In the genomic region with DNA sequence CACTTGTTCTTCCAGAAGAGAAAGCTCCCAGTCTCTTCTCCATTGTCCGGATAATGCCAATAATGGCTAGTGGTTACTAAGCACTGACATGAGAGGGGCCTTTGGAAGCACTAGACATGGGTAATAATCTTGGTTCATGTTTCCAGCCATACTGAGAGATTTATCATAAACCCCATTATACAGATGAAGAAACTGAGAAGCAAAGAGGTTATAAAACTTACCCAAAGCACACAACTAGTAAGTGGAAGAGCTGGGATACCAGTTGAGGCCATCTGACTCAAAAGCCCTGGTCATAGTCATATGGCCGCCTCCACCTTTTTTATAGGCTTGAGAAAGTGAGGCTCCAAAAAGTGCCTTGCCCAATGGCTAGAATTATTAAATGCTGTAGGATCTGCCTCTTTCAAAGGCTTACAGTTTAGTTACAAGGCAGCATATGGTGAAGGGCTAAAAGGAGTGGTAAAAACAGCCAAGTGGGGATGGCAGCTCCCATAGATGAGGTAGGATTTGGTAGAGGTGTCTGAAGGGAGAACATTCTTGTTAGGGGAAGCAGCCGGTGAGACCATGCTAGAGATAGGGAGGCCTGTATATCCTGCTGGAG, we compare ENCODE assay signal across 8 cellular contexts. TPM values are rescaled to one million over a fixed set of nuclear protein-coding genes. Genes with fewer than 3 reads are reported as not detected.
DNase-seq lines count a peak whose midpoint lies in the region; ATAC-seq, FAIRE-seq and TF ChIP-seq lines count a peak whose summit lies in the region.

No MANE protein-coding gene starts in this region.

- in situ Hi-C loops in K562 (cut with MboI), result loop anchor here (10.0 to 25.0 kb wide), 3 partner anchors 78 to 1171 kb away; no protein-coding TSS in a partner anchor

- no peaks in the 10 kb centered on the region for H3K9me1 ChIP-seq in K562 (ENCODE audit: control insufficient read depth, insufficient read depth, low read length)

- no peaks in the 10 kb centered on the region for H3K79me2 ChIP-seq in K562 (ENCODE audit: control insufficient read depth, insufficient read depth, low read length)

- no peaks in the 10 kb centered on the region for H3K9me3 ChIP-seq in K562 (replicated peaks; ENCODE audit: control insufficient read depth, insufficient read depth, low read depth, low read length)
- H3K9me3 ChIP-seq in right lobe of liver, result no peaks in the 10 kb centered on the region
- H3K9me3 ChIP-seq in subcutaneous abdominal adipose tissue (ENCODE audit: control insufficient read depth in 5 of 5, low read length in 5 of 5), result no peaks in the 10 kb centered on the region
- no peaks in the 10 kb centered on the region for H3K9me3 ChIP-seq in thyroid gland

- H3K36me3 Mint-ChIP-seq in T-helper 2 cell treated with Interferon-gamma antibody and Interleukin-4, amounts not matched to agents 5 μg/mL and 100 μg/mL, for 36 hours (ENCODE audit: low read depth), result no peaks in the 10 kb centered on the region

- peak overlapping the region; percentile 69 for H3K27ac Mint-ChIP-seq in T-helper 2 cell treated with Interferon-gamma antibody and Interleukin-4, amounts not matched to agents 5 μg/mL and 100 μg/mL, for 36 hours

- H3K9ac ChIP-seq in K562 (ENCODE audit: insufficient read depth in 1 of 2, low read depth in 2 of 2, low read length in 2 of 2) (no peak overlapping the region), subcutaneous abdominal adipose tissue (ENCODE audit: low read length in 5 of 5) (peak overlapping the region; percentile 38 to 91 (median 77))

- no peak for ATAC-seq in K562
- ATAC-seq in right lobe of liver, result no peak

- no peak for TF ChIP-seq EP300 in K562 (IDR thresholded peaks at IDR 0.05; ENCODE audit: low read length)

- no peaks in the 10 kb centered on the region for H4K20me1 ChIP-seq in K562 (replicated peaks; ENCODE audit: control insufficient read depth, insufficient read depth, low read length)

- no peak for FAIRE-seq in K562 (lab: Jason Lieb, UNC)

- H3K27me3 Mint-ChIP-seq in T-helper 2 cell treated with Interferon-gamma antibody and Interleukin-4, amounts not matched to agents 5 μg/mL and 100 μg/mL, for 36 hours (ENCODE audit: low read depth), result no peaks in the 10 kb centered on the region

- peaks cover 36% of the 10 kb centered on the region for H3K4me1 Mint-ChIP-seq in T-helper 2 cell treated with Interferon-gamma antibody and Interleukin-4, amounts not matched to agents 5 μg/mL and 100 μg/mL, for 36 hours (ENCODE audit: low read depth)

- 89% methylated on average over 3 of the region's 3 CpGs for WGBS in K562 (ENCODE audit: insufficient coverage, low coverage, missing lambda C conversion rate)
- 83% methylated on average over 3 of the region's 3 CpGs for WGBS in right lobe of liver (ENCODE audit: insufficient coverage, low coverage, low lambda C conversion rate, missing lambda C conversion rate)
- 93% methylated on average over 3 of the region's 3 CpGs for WGBS in thyroid gland, 2 donors

- peaks cover 11% of the 10 kb centered on the region in 2 experiments; a peak in 4 of 5 replicates for H3K4me1 ChIP-seq in K562 (replicated peaks in 1 of 2; ENCODE audit: control insufficient read depth in 2 of 2, insufficient read depth in 2 of 2, low read length in 2 of 2)
- peaks cover 0 to 3% (median 0%) of the 10 kb centered on the region in 4 donors for H3K4me1 ChIP-seq in right lobe of liver
- H3K4me1 ChIP-seq in subcutaneous abdominal adipose tissue (ENCODE audit: control insufficient read depth in 5 of 5, insufficient read depth in 5 of 5, low read length in 5 of 5), result peaks cover 0 to 27% (median 20%) of the 10 kb centered on the region in 5 donors
- H3K4me1 ChIP-seq in thyroid gland, result peaks cover 4 to 32% of the 10 kb centered on the region in 2 donors

- H3K4me3 Mint-ChIP-seq in T-helper 2 cell treated with Interferon-gamma antibody and Interleukin-4, amounts not matched to agents 5 μg/mL and 100 μg/mL, for 36 hours, result peak overlapping the region; percentile 80

- H3K9me3 Mint-ChIP-seq in T-helper 2 cell treated with Interferon-gamma antibody and Interleukin-4, amounts not matched to agents 5 μg/mL and 100 μg/mL, for 36 hours, result no peaks in the 10 kb centered on the region

- peak overlapping the region; percentile 0; the same call in 1 of the 2 replicates for H3K4me2 ChIP-seq in K562 (ENCODE audit: insufficient read depth, low read length)

- H2AFZ ChIP-seq in K562 (ENCODE audit: low read depth, low read length), result peak overlapping the region; percentile 92; the same call in 1 of the 2 replicates

- no peak for DNase-seq in T-helper 2 cell treated with Interferon-gamma antibody and Interleukin-4, amounts not matched to agents 5 μg/mL and 100 μg/mL, for 36 hours (ENCODE audit: low spot score)
- DNase-seq in T-helper 2 cell (no peak), K562 (ENCODE audit: extremely low read depth in 1 of 4, low spot score in 3 of 4) (no peak), right lobe of liver (no peak), thyroid gland (no peak), inferior parietal cortex (ENCODE audit: extremely low spot score) (no peak), NCI-H510A treated with DMSO at 0.1 percent for 48 hours (lab: John Stamatoyannopoulos, UW) (no peak)

- TF ChIP-seq CTCF in K562 (IDR thresholded peaks at IDR 0.05 in 2 of 3, conservative IDR thresholded peaks at IDR 0.05 in 1 of 3; ENCODE audit: insufficient read depth in 2 of 3, low read depth in 1 of 3, low read length in 3 of 3), result no peak
- TF ChIP-seq CTCF in right lobe of liver (IDR thresholded peaks at IDR 0.05), result no peak
- no peak for TF ChIP-seq CTCF in thyroid gland (IDR thresholded peaks at IDR 0.05)

- POLR2A ChIA-PET in K562 (lab: Yijun Ruan, JAX), result interaction anchor here (0.6 to 9.2 kb wide), 3 partner anchors 73 to 1162 kb away, joined by 3 to 67 read pairs (median 3); no protein-coding TSS in a partner anchor

- H3K27me3 ChIP-seq in K562 (ENCODE audit: control insufficient read depth in 2 of 2, insufficient read depth in 2 of 2, low read length in 2 of 2) (peaks cover 0 to 1% of the 10 kb centered on the region in 2 experiments; a peak in 1 of 5 replicates), right lobe of liver (no peaks in the 10 kb centered on the region), subcutaneous abdominal adipose tissue (ENCODE audit: control insufficient read depth in 5 of 5, insufficient read depth in 4 of 5, low read length in 5 of 5) (no peaks in the 10 kb centered on the region), thyroid gland (no peaks in the 10 kb centered on the region)

- H3K36me3 ChIP-seq in K562 (ENCODE audit: control insufficient read depth, insufficient read depth, low read length), result no peaks in the 10 kb centered on the region
- no peaks in the 10 kb centered on the region for H3K36me3 ChIP-seq in right lobe of liver
- H3K36me3 ChIP-seq in subcutaneous abdominal adipose tissue (ENCODE audit: control insufficient read depth in 5 of 5, insufficient read depth in 5 of 5, low read length in 5 of 5), result no peaks in the 10 kb centered on the region
- H3K36me3 ChIP-seq in thyroid gland, result no peaks in the 10 kb centered on the region

- CTCF ChIA-PET in K562 (lab: Yijun Ruan, JAX; ENCODE audit: low intra/inter-chr PET ratio), result interaction anchor here (1.7 kb wide), 1 partner anchor 142 kb away, joined by 14 read pairs; no protein-coding TSS in a partner anchor

- BruUV-seq in K562 (replicated peaks; lab: Mats Ljungman, UMichigan), result TSS peak; percentile 77

- H3K4me3 ChIP-seq in K562, result no peak overlapping the region
- peak overlapping the region in 2 of 3 donors; percentile 49 to 71 for H3K4me3 ChIP-seq in right lobe of liver
- H3K4me3 ChIP-seq in subcutaneous abdominal adipose tissue (ENCODE audit: low read depth in 1 of 5, low read length in 5 of 5), result peak overlapping the region; percentile 51 to 83 (median 69)
- H3K4me3 ChIP-seq in thyroid gland (replicated peaks in 1 of 3), result peak overlapping the region in 1 of 3 donors; percentile 36

- TF ChIP-seq POLR2A in K562 (conservative IDR thresholded peaks at IDR 0.05) (no peak), right lobe of liver (IDR thresholded peaks at IDR 0.05) (no peak), thyroid gland (IDR thresholded peaks at IDR 0.05) (no peak)

- intact Hi-C loops in K562 (cut with micrococcal nuclease), result loop anchor here (5.0 kb wide), 1 partner anchor 36 kb away; no protein-coding TSS in a partner anchor
- intact Hi-C loops in right lobe of liver (cut with DNase I), result no loop called here
- intact Hi-C loops in thyroid gland (cut with DNase I), result loop anchor here (5.0 kb wide), 1 partner anchor 71 kb away; no protein-coding TSS in a partner anchor

- H3K27ac ChIP-seq in K562 (ENCODE audit: extremely low read depth, low read depth, low read length), result no peak overlapping the region
- peak overlapping the region in 1 of 3 donors; percentile 43 for H3K27ac ChIP-seq in right lobe of liver
- peak overlapping the region; percentile 54 for H3K27ac ChIP-seq in subcutaneous abdominal adipose tissue (ENCODE audit: low read depth, low read length)
- H3K27ac ChIP-seq in thyroid gland, result peak overlapping the region in 1 of 3 donors; percentile 26

- no peak for TF ChIP-seq RAD21 in K562 (CRISPR knock-in tag; conservative IDR thresholded peaks at IDR 0.05 in 1 of 2, IDR thresholded peaks at IDR 0.05 in 1 of 2)

TF ChIP-seq in K562, 482 proteins besides CTCF, POLR2A, EP300 and RAD21 (continues in another document):
- TF ChIP-seq, protein P1, sequence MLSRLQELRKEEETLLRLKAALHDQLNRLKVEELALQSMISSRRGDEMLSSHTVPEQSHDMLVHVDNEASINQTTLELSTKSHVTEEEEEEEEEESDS (CRISPR knock-in tag; IDR thresholded peaks at IDR 0.05), result no peak
- TF ChIP-seq BRD9 (IDR thresholded peaks at IDR 0.05; ENCODE audit: low read depth, partially characterized antibody) (no peak), BCOR (IDR thresholded peaks at IDR 0.05) (peak; percentile 80; the same call in 1 of the 2 replicates)

RNA-seq across cellular contexts. Expression of a gene that starts 1.0 kb away (rescaled TPM):
- total RNA-seq in K562 (2011; cell fraction: chromatin; rRNA removed; ENCODE audit: low replicate concordance), result 177 and 209 TPM in 2 replicates
- total RNA-seq in K562 (2011; cell fraction: nucleolus; rRNA removed), result 116 and 137 TPM in 2 replicates
- total RNA-seq in K562 (2011; cell fraction: nucleoplasm; rRNA removed), result 187 and 210 TPM in 2 replicates
- 126 TPM in 2 replicates for total RNA-seq in K562 (2014; rRNA removed)
- total RNA-seq in K562 (2014; rRNA removed; fragmentation: Illumina TruSeq; extraction: Trizol), result 168 and 187 TPM in 2 replicates
- 135 and 146 TPM in 2 replicates for total RNA-seq in K562 (2015; rRNA removed; fragmentation: Illumina TruSeq; extraction: Trizol)
- 152 and 169 TPM in 2 replicates for total RNA-seq in K562 (2021)
- polyA plus RNA-seq in K562 (2011; rRNA removed), result 160 and 186 TPM in 2 replicates
- polyA plus RNA-seq in K562 (2011; cell fraction: cytosol; rRNA removed), result 121 and 153 TPM in 2 replicates
- polyA plus RNA-seq in K562 (2011; cell fraction: nucleus; rRNA removed), result 69.7 and 82.5 TPM in 2 replicates
- polyA plus RNA-seq in K562 (2012), result 74.3 and 119 TPM in 2 replicates
- 132 and 136 TPM in 2 replicates for polyA plus RNA-seq in K562 (2014; fragmentation: Illumina TruSeq; extraction: Trizol)
- 100 to 1,000 TPM; 114 to 189 TPM for polyA plus RNA-seq in K562 (2014; fragmentation: Nextera tagmentation; extraction: Ambion mirVana)
- polyA plus RNA-seq in K562 (2014; rRNA removed), result 107 and 108 TPM in 2 replicates
- 298 and 304 TPM in 2 replicates for polyA minus RNA-seq in K562 (2011; rRNA and poly(A)+ RNA removed)
- 50.1 and 73.6 TPM in 2 replicates for polyA minus RNA-seq in K562 (2011; cell fraction: cytosol; rRNA and poly(A)+ RNA removed)
- polyA minus RNA-seq in K562 (2011; cell fraction: nucleus; rRNA and poly(A)+ RNA removed), result 54.1 and 73.4 TPM in 2 replicates
- 100 to 1,000 TPM in 2 of 6 experiments, 10 to 100 TPM in 4; 40.3 to 153 (median 74.5) TPM for total RNA-seq in right lobe of liver
- 100 to 1,000 TPM; 129 to 230 (median 199) TPM for total RNA-seq in thyroid gland

Comparison
In these comparisons a context has a peak if more than half of its experiments do, and no peak if none do; other contexts are left out.
1. H3K9ac ChIP-seq: peak in subcutaneous abdominal adipose tissue (5 of 5); none in K562 (0 of 2).
2. intact Hi-C loops: an anchor here in K562 (5.0 kb wide) and thyroid gland (5.0 kb wide); none called in right lobe of liver.